ENCODE assay signal across 24 cellular contexts in genomic region chr19:45823182-45823581, GRCh38. TPM values are rescaled to one million over a fixed set of nuclear protein-coding genes. Genes with fewer than 3 reads are reported as not detected.
"Had no signal": no experiment of that assay in that cellular context is flagged by ENCODE, and none has a peak within 500 bp of the region (broad histone marks: within the 10 kb centered on the region; RNA-seq: fewer than 3 reads in every experiment).

No MANE protein-coding gene starts in this region.

- H3K9me3 ChIP-seq: esophagus squamous epithelium, left lung, mucosa of descending colon, ovary, psoas muscle, sigmoid colon, testis, tibial artery had no signal

- H2AFZ ChIP-seq: neural progenitor cell had no signal

- H3K4me3 ChIP-seq: esophagus squamous epithelium, left lung, mucosa of descending colon, neural progenitor cell, ovary, psoas muscle, sigmoid colon, testis, tibial artery had no signal

- DNase-seq: cortex of kidney; effector memory CD8-positive, alpha-beta T cell; erythroblast; esophagus squamous epithelium; foreskin melanocyte; immature natural killer cell; mesenchymal stem cell; mucosa of descending colon; naive B cell; ovary; psoas muscle; right cardiac atrium; sigmoid colon; stimulated activated CD4-positive, alpha-beta T cell treated with anti-CD3 and anti-CD28 coated beads, Interleukin-2, amount 100 ng/mL, for 24 hours; stimulated activated CD4-positive, alpha-beta T cell treated with anti-CD3 and anti-CD28 coated beads, Interleukin-4, amount 100 ng/mL, for 24 hours; stimulated activated naive CD8-positive, alpha-beta T cell treated with anti-CD3 and anti-CD28 coated beads, Interleukin-15, Interleukin-2, amounts not matched to agents 100 U/mL and 50 U/mL, for 24 hours; testis; tibial artery had no signal

- H3K4me2 ChIP-seq: neural progenitor cell had no signal

- H3K27me3 ChIP-seq: esophagus squamous epithelium, left lung, neural progenitor cell, ovary, sigmoid colon, testis, tibial artery had no signal

- H3K4me1 ChIP-seq: left lung, testis, tibial artery had no signal

- H3K36me3 ChIP-seq: neural progenitor cell, ovary had no signal

- H3K27ac ChIP-seq: esophagus squamous epithelium, left lung, neural progenitor cell, ovary, sigmoid colon, testis, tibial artery had no signal

RNA-seq across cellular contexts. Expression of gene RSPH6A, which starts 8.1 kb away (rescaled TPM):
- total RNA-seq: lower leg skin, sigmoid colon, skeletal muscle tissue had no signal

RNA-seq across cellular contexts. Expression of gene FOXA3, which starts 40.9 kb away (rescaled TPM):
- total RNA-seq: dermis microvascular lymphatic vessel endothelial cell, mesothelial cell of epicardium, psoas muscle, right cardiac atrium, skeletal muscle tissue had no signal
